Comparison of ENCODE assay signal across 8 cellular contexts in genomic region chr2:144325086-144325485, GRCh38.
A peak's percentile ranks its signal among the peaks of the same experiment; 100 is the strongest.
DNase-seq lines count a peak whose midpoint lies in the region; ATAC-seq lines count a peak whose summit lies in the region.

No MANE protein-coding gene starts in this region.

- CTCF ChIA-PET in activated naive CD4-positive, alpha-beta T cell treated with anti-CD3 and anti-CD28 coated beads for 36 hours (lab: Charles Lee) = interaction anchor here (0.9 to 1.1 kb wide), 2 partner anchors 10 to 190 kb away, joined by 3 read pairs; no protein-coding TSS in a partner anchor

- peak; percentile 70 for DNase-seq in activated naive CD4-positive, alpha-beta T cell treated with anti-CD3 and anti-CD28 coated beads for 36 hours
- DNase-seq in activated naive CD4-positive, alpha-beta T cell treated with anti-CD3 and anti-CD28 coated beads, Interleukin-2, amount 50 U/mL, for 16 hours = no peak
- peak; percentile 37 for DNase-seq in activated gamma-delta T cell treated with anti-CD3 and anti-CD28 coated beads, Interleukin-2, amount 50 U/mL, for 16 hours (ENCODE audit: low read depth)
- no peak for DNase-seq in NOMO-1 treated with dmso at 0.1 percent for 144 hours (lab: John Stamatoyannopoulos, UW; ENCODE audit: unreplicated experiment)
- no peak for DNase-seq in RPMI8226
- DNase-seq in NCI-H1694 (lab: John Stamatoyannopoulos, UW) = no peak

- no peaks in the 10 kb centered on the region for H3K9me3 Mint-ChIP-seq in activated naive CD4-positive, alpha-beta T cell treated with anti-CD3 and anti-CD28 coated beads for 36 hours
- H3K9me3 Mint-ChIP-seq in stimulated activated memory B cell treated with anti-CD40 and anti-IgM and Interleukin-4, amounts not matched to agents 10 μg/mL and 1 μg/mL and 100 μg/mL, for 72 hours = no peaks in the 10 kb centered on the region

- peak overlapping the region; percentile 12 for H3K4me3 Mint-ChIP-seq in activated naive CD4-positive, alpha-beta T cell treated with anti-CD3 and anti-CD28 coated beads for 36 hours
- H3K4me3 Mint-ChIP-seq in stimulated activated memory B cell treated with anti-CD40 and anti-IgM and Interleukin-4, amounts not matched to agents 10 μg/mL and 1 μg/mL and 100 μg/mL, for 72 hours = peak overlapping the region; percentile 56

- peak; percentile 60 for ATAC-seq in HG03159 (IDR thresholded peaks at IDR 0.05; ENCODE audit: unreplicated experiment)
- peak; percentile 80 for ATAC-seq in stimulated activated memory B cell treated with anti-CD40 and anti-IgM and Interleukin-4, amounts not matched to agents 10 μg/mL and 1 μg/mL and 100 μg/mL, for 72 hours

- peaks cover 63% of the 10 kb centered on the region for H3K4me1 Mint-ChIP-seq in activated naive CD4-positive, alpha-beta T cell treated with anti-CD3 and anti-CD28 coated beads for 36 hours (ENCODE audit: low read depth)
- H3K4me1 Mint-ChIP-seq in stimulated activated memory B cell treated with anti-CD40 and anti-IgM and Interleukin-4, amounts not matched to agents 10 μg/mL and 1 μg/mL and 100 μg/mL, for 72 hours = peaks cover 50% of the 10 kb centered on the region

- H3K27ac Mint-ChIP-seq in activated naive CD4-positive, alpha-beta T cell treated with anti-CD3 and anti-CD28 coated beads for 36 hours = peak overlapping the region; percentile 83
- peak overlapping the region; percentile 87 for H3K27ac Mint-ChIP-seq in stimulated activated memory B cell treated with anti-CD40 and anti-IgM and Interleukin-4, amounts not matched to agents 10 μg/mL and 1 μg/mL and 100 μg/mL, for 72 hours

- intact Hi-C loops in activated naive CD4-positive, alpha-beta T cell treated with anti-CD3 and anti-CD28 coated beads for 36 hours (cut with micrococcal nuclease) = loop anchor here (1.0 to 2.0 kb wide), 5 partner anchors 33 to 142 kb away; no protein-coding TSS in a partner anchor

- H3K36me3 Mint-ChIP-seq in activated naive CD4-positive, alpha-beta T cell treated with anti-CD3 and anti-CD28 coated beads for 36 hours (ENCODE audit: low read depth) = peaks cover 8% of the 10 kb centered on the region
- peaks cover 6% of the 10 kb centered on the region for H3K36me3 Mint-ChIP-seq in stimulated activated memory B cell treated with anti-CD40 and anti-IgM and Interleukin-4, amounts not matched to agents 10 μg/mL and 1 μg/mL and 100 μg/mL, for 72 hours

- no peaks in the 10 kb centered on the region for H3K27me3 Mint-ChIP-seq in activated naive CD4-positive, alpha-beta T cell treated with anti-CD3 and anti-CD28 coated beads for 36 hours (ENCODE audit: low read depth)
- no peaks in the 10 kb centered on the region for H3K27me3 Mint-ChIP-seq in stimulated activated memory B cell treated with anti-CD40 and anti-IgM and Interleukin-4, amounts not matched to agents 10 μg/mL and 1 μg/mL and 100 μg/mL, for 72 hours

Comparison
In these comparisons a context has a peak if more than half of its experiments do, and no peak if none do; other contexts are left out.
1. DNase-seq: peak in activated naive CD4-positive, alpha-beta T cell treated with anti-CD3 and anti-CD28 coated beads for 36 hours (single experiment) and activated gamma-delta T cell treated with anti-CD3 and anti-CD28 coated beads, Interleukin-2, amount 50 U/mL, for 16 hours (single experiment); none in activated naive CD4-positive, alpha-beta T cell treated with anti-CD3 and anti-CD28 coated beads, Interleukin-2, amount 50 U/mL, for 16 hours (single experiment), NOMO-1 treated with dmso at 0.1 percent for 144 hours (single experiment), RPMI8226 (single experiment) and NCI-H1694 (single experiment).